8 cellular contexts compared by ENCODE assay signal in the genomic region with DNA sequence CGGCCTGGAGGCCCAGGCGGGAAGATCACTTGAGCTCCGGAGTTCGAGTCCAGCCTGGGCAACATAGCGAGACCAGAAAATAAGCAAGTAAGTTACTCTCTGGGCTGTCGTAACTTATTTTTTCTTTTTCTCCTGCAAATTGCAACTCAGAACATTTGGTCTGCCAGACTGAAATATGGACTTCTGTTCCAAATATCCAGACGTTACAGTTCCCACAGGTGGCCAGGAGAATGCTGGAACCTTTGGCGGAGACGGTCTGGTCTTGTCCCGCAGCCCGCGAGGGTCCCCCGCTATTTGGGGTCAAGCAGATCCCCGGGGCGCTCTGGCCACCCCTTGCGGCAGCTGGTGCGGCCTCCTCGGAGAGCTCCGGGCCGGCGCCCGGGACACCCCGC. TPM values are rescaled to one million over a fixed set of nuclear protein-coding genes. Genes with fewer than 3 reads are reported as not detected.
DNase-seq lines count a peak whose midpoint lies in the region; ATAC-seq and TF ChIP-seq lines count a peak whose summit lies in the region.

No MANE protein-coding gene starts in this region.

- H3K4me1 ChIP-seq in heart right ventricle (peaks cover 0 to 14% (median 11%) of the 10 kb centered on the region in 9 donors), mucosa of descending colon (ENCODE audit: low read depth) (peaks cover 5% of the 10 kb centered on the region), aorta (ENCODE audit: control insufficient read depth in 1 of 2, insufficient read depth in 2 of 2, low read length in 2 of 2) (no peaks in the 10 kb centered on the region)

- peak overlapping the region in 8 of 10 donors; percentile 16 to 69 (median 58) for H3K27ac ChIP-seq in heart right ventricle
- peak overlapping the region; percentile 82 for H3K27ac ChIP-seq in caudate nucleus (ENCODE audit: low read depth, low read length)
- no peak overlapping the region for H3K27ac ChIP-seq in aorta (ENCODE audit: low read depth in 1 of 2, low read length in 2 of 2)

- no peak for ATAC-seq in heart right ventricle
- no peak for ATAC-seq in Right ventricle myocardium superior (ENCODE audit: poor library complexity)
- ATAC-seq in mucosa of descending colon: no peak
- ATAC-seq in aorta (ENCODE audit: low FRiP score): no peak
- ATAC-seq in GM18868 (IDR thresholded peaks at IDR 0.05; ENCODE audit: unreplicated experiment): no peak

- TF ChIP-seq CTCF in heart right ventricle (IDR thresholded peaks at IDR 0.05) (no peak), mucosa of descending colon (IDR thresholded peaks at IDR 0.05) (no peak), GM13976 (IDR thresholded peaks at IDR 0.05; ENCODE audit: borderline replicate concordance, control extremely low read depth, extremely low read depth, insufficient read depth, missing control alignments) (no peak)

- WGBS in heart right ventricle, 2 donors: 19% methylated on average over 23 of the region's 23 CpGs
- 10 to 11% methylated on average over 23 of the region's 23 CpGs for WGBS in aorta, 2 donors

- H3K4me3 ChIP-seq in heart right ventricle (peak overlapping the region; percentile 23 to 76 (median 66)), mucosa of descending colon (peak overlapping the region; percentile 56), aorta (ENCODE audit: low read length in 2 of 2) (peak overlapping the region; percentile 78 to 79)

- no peaks in the 10 kb centered on the region for H3K36me3 ChIP-seq in heart right ventricle
- H3K36me3 ChIP-seq in mucosa of descending colon (ENCODE audit: low read depth): no peaks in the 10 kb centered on the region
- H3K36me3 ChIP-seq in aorta (ENCODE audit: control insufficient read depth in 1 of 2, insufficient read depth in 2 of 2, low read length in 1 of 2): no peaks in the 10 kb centered on the region

- H3K9me3 ChIP-seq in heart right ventricle (no peaks in the 10 kb centered on the region), mucosa of descending colon (no peaks in the 10 kb centered on the region), aorta (ENCODE audit: control insufficient read depth, low read length) (no peaks in the 10 kb centered on the region)

- H3K27me3 ChIP-seq in heart right ventricle: peaks cover 0 to 39% (median 0%) of the 10 kb centered on the region in 7 donors
- H3K27me3 ChIP-seq in aorta (ENCODE audit: control insufficient read depth in 1 of 2, insufficient read depth in 2 of 2, low read length in 1 of 2): no peaks in the 10 kb centered on the region

- intact Hi-C loops in heart right ventricle (cut with DNase I) (no loop called here), Right ventricle myocardium superior (cut with DNase I) (no loop called here), mucosa of descending colon (cut with DNase I, micrococcal nuclease) (no loop called here), aorta (cut with DNase I) (no loop called here)

- in situ Hi-C loops in GM13976 (cut with MboI; ENCODE audit: low sequenced_read_pairs, unreplicated experiment): no loop called here

- DNase-seq in heart right ventricle (no peak), Right ventricle myocardium superior (no peak), caudate nucleus (lab: John Stamatoyannopoulos, UW) (no peak), mucosa of descending colon (no peak), aorta (no peak), GM13976 (ENCODE audit: low spot score) (no peak)
- DNase-seq in activated CD8-positive, alpha-beta memory T cell treated with anti-CD3 and anti-CD28 coated beads, Interleukin-2, amount 50 U/mL, for 4 hours: no peak

RNA-seq across cellular contexts. Expression of a gene that starts 0.5 kb away (rescaled TPM):
- total RNA-seq in heart right ventricle (1 to 10 TPM; 1.7 to 7.8 (median 3.7) TPM), Right ventricle myocardium superior (4.4 TPM), mucosa of descending colon (100 to 1,000 TPM in 1 of 3 donors, 10 to 100 TPM in 2; 45.8 to 110 (median 61.5) TPM), aorta (1 to 10 TPM; 1.6 to 3.9 TPM)
- polyA plus RNA-seq in heart right ventricle (10 to 100 TPM in 1 of 2 donors, 1 to 10 TPM in 1; 2.3 to 14.8 TPM), aorta (10 to 100 TPM in 1 of 2 donors, under 1 TPM in 1; 0.59 to 14.0 TPM)

RNA-seq across cellular contexts. Expression of a gene that starts 44.1 kb away (rescaled TPM):
- total RNA-seq in heart right ventricle: 1 to 10 TPM in 9 of 10 donors, under 1 TPM in 1; 1.00 to 5.9 (median 1.7) TPM
- polyA plus RNA-seq in heart right ventricle: under 1 TPM; 0.51 to 0.68 TPM
- 2.3 TPM for total RNA-seq in Right ventricle myocardium superior
- 10 to 100 TPM in 2 of 3 donors, 1 to 10 TPM in 1; 4.8 to 12.6 (median 10.8) TPM for total RNA-seq in mucosa of descending colon
- 1 to 10 TPM; 2.2 to 4.8 TPM for total RNA-seq in aorta
- 1 to 10 TPM in 1 of 2 donors, under 1 TPM in 1; 0.28 to 2.4 TPM for polyA plus RNA-seq in aorta

Comparison
In these comparisons a context has a peak if more than half of its experiments do, and no peak if none do; other contexts are left out.
1. H3K27ac ChIP-seq: peak in heart right ventricle (8 of 10) and caudate nucleus (single experiment); none in aorta (0 of 2).
2. Peak in every context shown above with its lines, with median percentiles within 50 percentile points of each other: H3K4me3 ChIP-seq.